ENCODE assay signal across 31 cellular contexts in genomic region chr12:51405801-51406207, GRCh38. TPM values are rescaled to one million over a fixed set of nuclear protein-coding genes. Genes with fewer than 3 reads are reported as not detected.
DNase-seq lines count a peak whose midpoint lies in the region; ATAC-seq, FAIRE-seq and TF ChIP-seq lines count a peak whose summit lies in the region.
"Had no signal": no experiment of that assay in that cellular context is flagged by ENCODE, and none has a peak within 500 bp of the region (broad histone marks: within the 10 kb centered on the region; RNA-seq: fewer than 3 reads in every experiment).

No MANE protein-coding gene starts in this region.

- H4K20me1 ChIP-seq in hepatocyte (ENCODE audit: insufficient read depth, poor library complexity, severe bottlenecking), result no peaks in the 10 kb centered on the region

- TF ChIP-seq CTCF in hepatocyte (IDR thresholded peaks at IDR 0.05; ENCODE audit: poor library complexity), result no peak

- no peaks in the 10 kb centered on the region for H3K27me3 Mint-ChIP-seq in CD4-positive, alpha-beta memory T cell

- no peaks in the 10 kb centered on the region for H3K9me2 ChIP-seq in hepatocyte (replicated peaks; ENCODE audit: insufficient read depth)

- H3K4me2 ChIP-seq in hepatocyte, result no peak overlapping the region
- H3K4me2 ChIP-seq: GM23338 had no signal

- H3K9me3 Mint-ChIP-seq in CD4-positive, alpha-beta memory T cell, result no peaks in the 10 kb centered on the region
- H3K9me3 Mint-ChIP-seq: CD4-positive, CD25-positive, alpha-beta regulatory T cell; GM23338; stimulated activated effector memory CD8-positive, alpha-beta T cell treated with anti-CD3 and anti-CD28 coated beads, Interleukin-12 subunit alpha, Interleukin-12 subunit beta, amount 100 ng/mL, for 72 hours had no signal

- H3K4me3 ChIP-seq in hepatocyte (no peak overlapping the region), small intestine (ENCODE audit: low read depth in 1 of 2, low read length in 2 of 2) (no peak overlapping the region)
- no peak overlapping the region for H3K4me3 ChIP-seq in CD4-positive, alpha-beta memory T cell (ENCODE audit: low read length in 2 of 2)
- H3K4me3 ChIP-seq: GM23338, lung, right lobe of liver had no signal

- H3K4me1 ChIP-seq in hepatocyte (ENCODE audit: insufficient read depth), result peaks cover 17% of the 10 kb centered on the region
- H3K4me1 ChIP-seq in small intestine (ENCODE audit: control insufficient read depth in 2 of 2, insufficient read depth in 1 of 2, low read depth in 1 of 2, low read length in 1 of 2), result peaks cover 11 to 32% of the 10 kb centered on the region in 2 donors
- H3K4me1 ChIP-seq in CD4-positive, alpha-beta memory T cell (ENCODE audit: insufficient read depth, low read length), result no peaks in the 10 kb centered on the region
- H3K4me1 ChIP-seq: right lobe of liver had no signal

- no peak for FAIRE-seq in small intestine (lab: Jason Lieb, UNC)
- FAIRE-seq: GM12892, islet of Langerhans had no signal

- H3K9me3 ChIP-seq in hepatocyte (ENCODE audit: low read depth), result no peaks in the 10 kb centered on the region
- no peaks in the 10 kb centered on the region for H3K9me3 ChIP-seq in small intestine (ENCODE audit: control insufficient read depth, low read depth)
- no peaks in the 10 kb centered on the region for H3K9me3 ChIP-seq in CD4-positive, alpha-beta memory T cell (ENCODE audit: control insufficient read depth in 1 of 2, low read length in 2 of 2)
- H3K9me3 ChIP-seq: right lobe of liver had no signal

- CTCF ChIA-PET in CD4-positive, alpha-beta memory T cell (lab: Charles Lee; ENCODE audit: partially characterized antibody), result no interaction called here

- peak; percentile 33 for DNase-seq in DMS53 (lab: John Stamatoyannopoulos, UW)
- no peak for DNase-seq in DMS53 treated with DMSO at 0.1 percent for 48 hours (lab: John Stamatoyannopoulos, UW; ENCODE audit: unreplicated experiment)
- DNase-seq in NCI-H748 (lab: John Stamatoyannopoulos, UW; ENCODE audit: unreplicated experiment), result peak; percentile 62
- peak; percentile 41 for DNase-seq in hepatocyte (ENCODE audit: low spot score)
- peak; percentile 96 for DNase-seq in small intestine
- no peak for DNase-seq in SW 1271 (lab: John Stamatoyannopoulos, UW)
- DNase-seq in CD4-positive, alpha-beta memory T cell, result no peak
- DNase-seq: activated CD4-positive, alpha-beta T cell treated with anti-CD3 and anti-CD28 coated beads, Interleukin-2, amount 50 U/mL, for 4 hours; activated naive CD4-positive, alpha-beta T cell treated with Interleukin-2 at 50 U/mL for 16 hours; amniotic stem cell; CD4-positive, CD25-positive, alpha-beta regulatory T cell; effector CD4-positive, alpha-beta T cell; IMR-90; NCI-H1092 treated with DMSO at 0.1 percent for 48 hours; NCI-H1930; right lobe of liver; SHP77; stimulated activated CD4-positive, alpha-beta T cell treated with anti-CD3 and anti-CD28 coated beads, Interleukin-4, amount 100 ng/mL, for 24 hours; substantia nigra had no signal

- no peak overlapping the region for H2AFZ ChIP-seq in hepatocyte
- H2AFZ ChIP-seq: GM23338 had no signal

- H3K4me1 Mint-ChIP-seq in CD4-positive, alpha-beta memory T cell, result no peaks in the 10 kb centered on the region
- H3K4me1 Mint-ChIP-seq: stimulated activated effector memory CD8-positive, alpha-beta T cell treated with anti-CD3 and anti-CD28 coated beads, Interleukin-12 subunit alpha, Interleukin-12 subunit beta, amount 100 ng/mL, for 72 hours had no signal

- no peak overlapping the region for H3K27ac Mint-ChIP-seq in CD4-positive, alpha-beta memory T cell
- H3K27ac Mint-ChIP-seq: stimulated activated effector memory CD8-positive, alpha-beta T cell treated with anti-CD3 and anti-CD28 coated beads, Interleukin-12 subunit alpha, Interleukin-12 subunit beta, amount 100 ng/mL, for 72 hours had no signal

- H3K36me3 Mint-ChIP-seq in CD4-positive, alpha-beta memory T cell, result no peaks in the 10 kb centered on the region
- H3K36me3 Mint-ChIP-seq: CD4-positive, CD25-positive, alpha-beta regulatory T cell; stimulated activated effector memory CD8-positive, alpha-beta T cell treated with anti-CD3 and anti-CD28 coated beads, Interleukin-12 subunit alpha, Interleukin-12 subunit beta, amount 100 ng/mL, for 72 hours had no signal

- ATAC-seq in HG02759 (IDR thresholded peaks at IDR 0.05; ENCODE audit: unreplicated experiment), result no peak
- ATAC-seq: GM23338; right lobe of liver; stimulated activated effector memory CD8-positive, alpha-beta T cell treated with anti-CD3 and anti-CD28 coated beads, Interleukin-12 subunit alpha, Interleukin-12 subunit beta, amount 100 ng/mL, for 72 hours had no signal

- H3K27me3 ChIP-seq in hepatocyte (no peaks in the 10 kb centered on the region), small intestine (ENCODE audit: control insufficient read depth in 2 of 2, insufficient read depth in 2 of 2, low read length in 2 of 2) (no peaks in the 10 kb centered on the region)
- H3K27me3 ChIP-seq in CD4-positive, alpha-beta memory T cell (ENCODE audit: insufficient read depth, low read length), result no peaks in the 10 kb centered on the region
- H3K27me3 ChIP-seq: right lobe of liver had no signal

- intact Hi-C loops in CD4-positive, alpha-beta memory T cell (cut with micrococcal nuclease), result no loop called here

- no peaks in the 10 kb centered on the region for H3K79me2 ChIP-seq in hepatocyte

- no peak overlapping the region for H3K4me3 Mint-ChIP-seq in CD4-positive, alpha-beta memory T cell
- H3K4me3 Mint-ChIP-seq: CD4-positive, CD25-positive, alpha-beta regulatory T cell; GM23338; stimulated activated effector memory CD8-positive, alpha-beta T cell treated with anti-CD3 and anti-CD28 coated beads, Interleukin-12 subunit alpha, Interleukin-12 subunit beta, amount 100 ng/mL, for 72 hours had no signal

- POLR2A ChIA-PET in CD4-positive, alpha-beta memory T cell (lab: Charles Lee; ENCODE audit: partially characterized antibody), result no interaction called here

- H3K36me3 ChIP-seq in hepatocyte (replicated peaks; ENCODE audit: insufficient read depth, low read depth), result no peaks in the 10 kb centered on the region
- no peaks in the 10 kb centered on the region for H3K36me3 ChIP-seq in small intestine (ENCODE audit: control insufficient read depth in 2 of 2, insufficient read depth in 2 of 2, low read length in 2 of 2)
- no peaks in the 10 kb centered on the region for H3K36me3 ChIP-seq in CD4-positive, alpha-beta memory T cell (ENCODE audit: insufficient read depth, low read length)
- H3K36me3 ChIP-seq: right lobe of liver had no signal

- 57% methylated on average over 3 of the region's 3 CpGs for WGBS in hepatocyte (ENCODE audit: low lambda C conversion rate, missing lambda C conversion rate)
- WGBS in small intestine, 3 donors, result 23 to 62% (median 36%) methylated on average over 3 of the region's 3 CpGs

- H3K27ac ChIP-seq in hepatocyte (peak overlapping the region; percentile 67), small intestine (ENCODE audit: low read depth in 1 of 2, low read length in 1 of 2) (peak overlapping the region; percentile 83 to 85)
- H3K27ac ChIP-seq in CD4-positive, alpha-beta memory T cell (ENCODE audit: low read depth, low read length), result no peak overlapping the region
- H3K27ac ChIP-seq: 22Rv1, epithelial cell of prostate, right lobe of liver had no signal

RNA-seq across cellular contexts. Expression of gene GALNT6, which starts 14.6 kb away (rescaled TPM):
- 28.4 and 41.3 TPM in 2 replicates for total RNA-seq in hepatocyte
- polyA plus RNA-seq in hepatocyte (30.7 and 33.3 TPM in 2 replicates), small intestine (10 to 100 TPM in 2 of 3 donors, 1 to 10 TPM in 1; 8.4 to 45.2 (median 20.3) TPM)
- 1 to 10 TPM; 1.7 to 4.9 TPM for total RNA-seq in CD4-positive, alpha-beta memory T cell
- 1 to 10 TPM; 2.3 to 9.2 TPM for polyA plus RNA-seq in CD4-positive, alpha-beta memory T cell
- total RNA-seq: NCI-H460 had no signal

RNA-seq across cellular contexts. Expression of gene SLC4A8, which starts 18.8 kb away (rescaled TPM):
- 9.4 and 18.0 TPM in 2 replicates for total RNA-seq in hepatocyte
- polyA plus RNA-seq in hepatocyte (14.9 and 20.3 TPM in 2 replicates), small intestine (1 to 10 TPM in 2 of 3 donors, under 1 TPM in 1; 0.43 to 2.5 (median 1.1) TPM)
- total RNA-seq in CD4-positive, alpha-beta memory T cell, result under 1 TPM; 0.47 to 0.69 TPM
- under 1 TPM; 0.14 to 0.77 TPM for polyA plus RNA-seq in CD4-positive, alpha-beta memory T cell

RNA-seq across cellular contexts. Expression of gene CELA1, which starts 59.3 kb away (rescaled TPM):
- not detected in 2 replicates for total RNA-seq in hepatocyte
- not detected in 2 replicates for polyA plus RNA-seq in hepatocyte
- not detected for polyA plus RNA-seq in small intestine
- total RNA-seq in CD4-positive, alpha-beta memory T cell, result under 1 TPM; 0.36 to 0.73 TPM
- polyA plus RNA-seq in CD4-positive, alpha-beta memory T cell, result 1 to 10 TPM; 1.6 to 3.7 TPM
- total RNA-seq: CD4-positive, CD25-positive, alpha-beta regulatory T cell; chondrocyte; GM23338; IMR-90; lung; NCI-H460; posterior vena cava; right lobe of liver; urinary bladder had no signal
- polyA plus RNA-seq: GM23338, IMR-90, urinary bladder had no signal

Comparison
In these comparisons a context has a peak if more than half of its experiments do, and no peak if none do; other contexts are left out.
1. DNase-seq: peak in DMS53 (single experiment), NCI-H748 (single experiment), hepatocyte (single experiment) and small intestine (single experiment); none in DMS53 treated with DMSO at 0.1 percent for 48 hours (single experiment), SW 1271 (0 of 2) and CD4-positive, alpha-beta memory T cell (0 of 5).